In genomic region chr10:99832439-99832838, GRCh38 we compare ENCODE assay signal across 2 cellular contexts.
TF ChIP-seq lines count a peak whose summit lies in the region.

No MANE protein-coding gene starts in this region.

TF ChIP-seq in IMR-90, 13 proteins besides CTCF, POLR2A, EP300 and RAD21:
- TF ChIP-seq CHD1 (IDR thresholded peaks at IDR 0.05; ENCODE audit: low read depth, low read length) = no peak

TF ChIP-seq in HepG2, 621 proteins besides CTCF, POLR2A, EP300 and RAD21:
- TF ChIP-seq RBFOX2 (IDR thresholded peaks at IDR 0.05; ENCODE audit: low read depth, low read length) (0 out of 2 replicates have a peak, but pooled peaks have one; percentile 35), TFAP4 (IDR thresholded peaks at IDR 0.05; ENCODE audit: borderline replicate concordance, low read depth) (no peak), AGO2 (optimal IDR thresholded peaks at IDR 0.05; ENCODE audit: low read depth, low read length) (peak; percentile 32)
TF ChIP-seq in HepG2: peak in this region for 2.
